7 cellular contexts compared by ENCODE assay signal in genomic region chr11:67630943-67631331, GRCh38. TPM values are rescaled to one million over a fixed set of nuclear protein-coding genes. Genes with fewer than 3 reads are reported as not detected.
DNase-seq lines count a peak whose midpoint lies in the region; ATAC-seq and TF ChIP-seq lines count a peak whose summit lies in the region.
"Had no signal": no experiment of that assay in that cellular context is flagged by ENCODE, and none has a peak within 500 bp of the region (broad histone marks: within the 10 kb centered on the region; RNA-seq: fewer than 3 reads in every experiment).

No MANE protein-coding gene starts in this region.

- H3K27ac Mint-ChIP-seq in naive thymus-derived CD4-positive, alpha-beta T cell = peak overlapping the region; percentile 74 to 96 (median 89)

- no peaks in the 10 kb centered on the region for H3K36me3 ChIP-seq in naive thymus-derived CD4-positive, alpha-beta T cell (ENCODE audit: control insufficient read depth in 2 of 3, insufficient read depth in 3 of 3, low read length in 3 of 3)

- ATAC-seq in naive thymus-derived CD4-positive, alpha-beta T cell = no peak
- no peak for ATAC-seq in HG03432 (IDR thresholded peaks at IDR 0.05; ENCODE audit: unreplicated experiment)

- H3K4me1 ChIP-seq in naive thymus-derived CD4-positive, alpha-beta T cell (ENCODE audit: control insufficient read depth in 2 of 2, insufficient read depth in 2 of 2, low read length in 2 of 2) = peaks cover 8 to 9% of the 10 kb centered on the region in 2 donors

- H3K4me3 ChIP-seq in GM12865 (ENCODE audit: low read depth, low read length) (peak overlapping the region; percentile 85), astrocyte of the cerebellum (ENCODE audit: low read depth, low read length) (peak overlapping the region; percentile 67)
- H3K4me3 ChIP-seq in naive thymus-derived CD4-positive, alpha-beta T cell (ENCODE audit: low read length) = peak overlapping the region; percentile 84

- in situ Hi-C loops in astrocyte of the cerebellum (cut with HindIII; ENCODE audit: low sequenced_read_pairs) = no loop called here

- H3K4me3 Mint-ChIP-seq in naive thymus-derived CD4-positive, alpha-beta T cell = peak overlapping the region; percentile 84 to 94 (median 89)

- DNase-seq in GM12865 (ENCODE audit: low read depth) = no peak
- DNase-seq in astrocyte of the cerebellum (ENCODE audit: low read depth) = no peak
- no peak for DNase-seq in naive thymus-derived CD4-positive, alpha-beta T cell
- DNase-seq in stimulated activated CD4-positive, alpha-beta T cell treated with anti-CD3 and anti-CD28 coated beads, Interleukin-4, amount 100 ng/mL, for 1 hour = no peak
- DNase-seq in activated CD8-positive, alpha-beta memory T cell treated with anti-CD3 and anti-CD28 coated beads, Interleukin-2, amount 50 U/mL, for 4 hours = no peak

- H3K9me3 ChIP-seq in naive thymus-derived CD4-positive, alpha-beta T cell (ENCODE audit: control insufficient read depth in 2 of 3, low read length in 3 of 3) = no peaks in the 10 kb centered on the region

- H3K27me3 ChIP-seq in naive thymus-derived CD4-positive, alpha-beta T cell (ENCODE audit: control insufficient read depth in 2 of 2, insufficient read depth in 2 of 2, low read length in 2 of 2) = no peaks in the 10 kb centered on the region

- H3K9me3 Mint-ChIP-seq in naive thymus-derived CD4-positive, alpha-beta T cell = no peaks in the 10 kb centered on the region

- intact Hi-C loops in naive thymus-derived CD4-positive, alpha-beta T cell (cut with micrococcal nuclease) = loop anchor here (1.0 to 5.0 kb wide), 10 partner anchors 9 to 278 kb away; partner anchors contain the start of genes NDUFV1 (in 2 of the 2), ACY3 (in 1 of the 2), AIP (in 1 of the 2) and CDK2AP2 (in 1 of the 2)

- peak overlapping the region; percentile 85 for H3K27ac ChIP-seq in naive thymus-derived CD4-positive, alpha-beta T cell (ENCODE audit: low read depth, low read length)

- CTCF ChIA-PET in naive thymus-derived CD4-positive, alpha-beta T cell (lab: Charles Lee) = interaction anchor here (0.6 to 2.5 kb wide), 9 partner anchors 17 to 231 kb away, joined by 3 to 9 read pairs (median 5); partner anchors contain the start of gene ACY3

- no peak for TF ChIP-seq CTCF in GM12865 (IDR thresholded peaks at IDR 0.05; ENCODE audit: insufficient read depth, low read depth, low read length, missing control alignments)
- TF ChIP-seq CTCF in astrocyte of the cerebellum (IDR thresholded peaks at IDR 0.05; ENCODE audit: low read depth, low read length, missing control alignments) = no peak

- H3K36me3 Mint-ChIP-seq in naive thymus-derived CD4-positive, alpha-beta T cell = no peaks in the 10 kb centered on the region

- POLR2A ChIA-PET in naive thymus-derived CD4-positive, alpha-beta T cell (lab: Charles Lee) = interaction anchor here (1.0 to 2.4 kb wide), 6 partner anchors 12 to 277 kb away, joined by 3 to 13 read pairs (median 6); partner anchors contain the start of genes ACY3, GSTP1 and POLD4

- H3K4me1 Mint-ChIP-seq in naive thymus-derived CD4-positive, alpha-beta T cell = peaks cover 4 to 12% (median 7%) of the 10 kb centered on the region in 7 donors

- H3K27me3 Mint-ChIP-seq in naive thymus-derived CD4-positive, alpha-beta T cell = no peaks in the 10 kb centered on the region

RNA-seq across cellular contexts. Expression of gene NUDT8, which starts 1.2 kb away (rescaled TPM):
- 10 to 100 TPM in 1 of 5 experiments, 1 to 10 TPM in 4; 3.1 to 10.4 (median 4.0) TPM for total RNA-seq in naive thymus-derived CD4-positive, alpha-beta T cell
- 1 to 10 TPM; 3.3 to 3.7 TPM for polyA plus RNA-seq in naive thymus-derived CD4-positive, alpha-beta T cell

RNA-seq across cellular contexts. Expression of gene TBX10, which starts 8.6 kb away (rescaled TPM):
- not detected for total RNA-seq in naive thymus-derived CD4-positive, alpha-beta T cell
- not detected for polyA plus RNA-seq in naive thymus-derived CD4-positive, alpha-beta T cell
- total RNA-seq: dermis microvascular lymphatic vessel endothelial cell had no signal

RNA-seq across cellular contexts. Expression of gene ACY3, which starts 19.6 kb away (rescaled TPM):
- under 1 TPM in 3 of 5 experiments, not detected in 2; 0.29 to 0.49 (median 0.42) TPM for total RNA-seq in naive thymus-derived CD4-positive, alpha-beta T cell
- under 1 TPM in 1 of 2 donors, not detected in 1; 0.57 TPM for polyA plus RNA-seq in naive thymus-derived CD4-positive, alpha-beta T cell
- total RNA-seq: dermis microvascular lymphatic vessel endothelial cell had no signal

RNA-seq across cellular contexts. Expression of gene NDUFV1, which starts 24.2 kb away (rescaled TPM):
- total RNA-seq in naive thymus-derived CD4-positive, alpha-beta T cell = 100 to 1,000 TPM; 198 to 253 (median 212) TPM
- polyA plus RNA-seq in naive thymus-derived CD4-positive, alpha-beta T cell = 100 to 1,000 TPM; 111 to 113 TPM

RNA-seq across cellular contexts. Expression of gene ALDH3B2, which starts 43.5 kb away (rescaled TPM):
- not detected for total RNA-seq in naive thymus-derived CD4-positive, alpha-beta T cell
- polyA plus RNA-seq in naive thymus-derived CD4-positive, alpha-beta T cell = not detected
- total RNA-seq: dermis microvascular lymphatic vessel endothelial cell had no signal
